ENCODE assay signal across 16 cellular contexts in the genomic region with DNA sequence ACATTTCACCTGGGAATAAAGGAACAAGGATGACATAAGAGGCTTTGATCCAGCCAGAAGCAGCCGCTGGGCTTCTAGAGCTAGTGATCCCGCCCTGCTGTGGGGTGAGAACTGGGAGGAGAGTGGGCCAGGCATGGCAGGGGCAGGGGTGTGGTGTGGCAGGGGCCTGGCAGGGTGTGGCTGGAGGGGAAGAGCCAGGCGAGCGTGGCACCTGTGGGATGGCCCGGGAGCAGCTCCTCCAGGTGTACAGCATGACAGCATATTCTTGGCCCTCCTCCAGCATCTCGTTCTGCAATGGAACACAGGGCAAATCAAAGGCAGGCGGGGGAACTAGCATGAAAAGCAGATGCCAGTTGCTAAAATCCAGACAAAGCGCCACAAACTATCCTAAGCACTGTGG. TPM values are rescaled to one million over a fixed set of nuclear protein-coding genes. Genes with fewer than 3 reads are reported as not detected.
DNase-seq lines count a peak whose midpoint lies in the region; ATAC-seq, FAIRE-seq and TF ChIP-seq lines count a peak whose summit lies in the region.
"Had no signal": no experiment of that assay in that cellular context is flagged by ENCODE, and none has a peak within 500 bp of the region (broad histone marks: within the 10 kb centered on the region; RNA-seq: fewer than 3 reads in every experiment).

No MANE protein-coding gene starts in this region.

- H3K27me3 ChIP-seq in bronchial epithelial cell (ENCODE audit: control insufficient read depth, insufficient read depth, low read length), result no peaks in the 10 kb centered on the region
- no peaks in the 10 kb centered on the region for H3K27me3 ChIP-seq in sigmoid colon

- H3K4me3 ChIP-seq in bronchial epithelial cell (ENCODE audit: low read depth, low read length), result no peak overlapping the region
- H3K4me3 ChIP-seq in sigmoid colon, result no peak overlapping the region
- H3K4me3 ChIP-seq: GM12878 had no signal

- intact Hi-C loops in sigmoid colon (cut with DNase I), result loop anchor here (5.0 kb wide), 2 partner anchors 33 to 107 kb away; partner anchors contain the start of gene NIPA2

- peak overlapping the region in 3 of 4 donors; percentile 53 to 76 (median 69) for H3K27ac ChIP-seq in sigmoid colon

- peaks cover 0 to 45% (median 38%) of the 10 kb centered on the region in 4 donors for H3K4me1 ChIP-seq in sigmoid colon

- no peak for FAIRE-seq in bronchial epithelial cell (lab: Jason Lieb, UNC)
- FAIRE-seq in GM12891 (lab: Jason Lieb, UNC), result no peak
- FAIRE-seq: GM12878, HepG2 had no signal

- ATAC-seq in HG02759 (IDR thresholded peaks at IDR 0.05; ENCODE audit: unreplicated experiment), result no peak
- ATAC-seq: GM12878; HepG2; naive thymus-derived CD8-positive, alpha-beta T cell; right cardiac atrium had no signal

- peaks cover 19% of the 10 kb centered on the region for H3K36me3 ChIP-seq in bronchial epithelial cell (ENCODE audit: control insufficient read depth, insufficient read depth, low read length)
- H3K36me3 ChIP-seq in sigmoid colon, result peaks cover 14 to 38% (median 18%) of the 10 kb centered on the region in 4 donors

- TF ChIP-seq EP300 in Ishikawa (IDR thresholded peaks at IDR 0.05; ENCODE audit: borderline replicate concordance) (no peak), sigmoid colon (IDR thresholded peaks at IDR 0.05) (no peak)

- TF ChIP-seq RAD21 in Ishikawa (IDR thresholded peaks at IDR 0.05; ENCODE audit: low read depth), result no peak

- no peak for TF ChIP-seq CTCF in bronchial epithelial cell (IDR thresholded peaks at IDR 0.05; ENCODE audit: insufficient read depth, low read length, severe bottlenecking)
- TF ChIP-seq CTCF in sigmoid colon (IDR thresholded peaks at IDR 0.05), result no peak

- H3K9me3 ChIP-seq in sigmoid colon, result no peaks in the 10 kb centered on the region

- 15 to 75% methylated on average over 8 of the region's 8 CpGs for WGBS in sigmoid colon, 2 donors

- peak; percentile 90 for DNase-seq in NCI-H2171 treated with DMSO at 0.1 percent for 48 hours (lab: John Stamatoyannopoulos, UW)
- DNase-seq in bronchial epithelial cell (ENCODE audit: low read depth), result peak; percentile 34
- DNase-seq in sigmoid colon, result peak; percentile 68
- DNase-seq in GM12891 (ENCODE audit: insufficient read length, low spot score), result no peak
- DNase-seq in midbrain (lab: John Stamatoyannopoulos, UW), result no peak
- DNase-seq: activated naive CD4-positive, alpha-beta T cell treated with Interleukin-2 at 50 U/mL for 16 hours; EL; endodermal cell; naive thymus-derived CD8-positive, alpha-beta T cell; NCI-H1048; right cardiac atrium; stimulated activated CD4-positive, alpha-beta T cell treated with anti-CD3 and anti-CD28 coated beads, Interleukin-2, amount 100 ng/mL, for 48 hours had no signal

- TF ChIP-seq POLR2A in sigmoid colon (IDR thresholded peaks at IDR 0.05) (no peak), GM12891 (IDR thresholded peaks at IDR 0.05; ENCODE audit: low read depth, low read length) (no peak)

TF ChIP-seq in Ishikawa, 13 proteins besides CTCF, POLR2A, EP300 and RAD21 (continues in another document):
- TF ChIP-seq TCF12 (IDR thresholded peaks at IDR 0.05; ENCODE audit: low read depth), result 0 out of 2 replicates have a peak, but pooled peaks have one; percentile 38
- peak; percentile 59; the same call in 1 of the 2 replicates for TF ChIP-seq NFIC (IDR thresholded peaks at IDR 0.05)
- TF ChIP-seq, protein P1, sequence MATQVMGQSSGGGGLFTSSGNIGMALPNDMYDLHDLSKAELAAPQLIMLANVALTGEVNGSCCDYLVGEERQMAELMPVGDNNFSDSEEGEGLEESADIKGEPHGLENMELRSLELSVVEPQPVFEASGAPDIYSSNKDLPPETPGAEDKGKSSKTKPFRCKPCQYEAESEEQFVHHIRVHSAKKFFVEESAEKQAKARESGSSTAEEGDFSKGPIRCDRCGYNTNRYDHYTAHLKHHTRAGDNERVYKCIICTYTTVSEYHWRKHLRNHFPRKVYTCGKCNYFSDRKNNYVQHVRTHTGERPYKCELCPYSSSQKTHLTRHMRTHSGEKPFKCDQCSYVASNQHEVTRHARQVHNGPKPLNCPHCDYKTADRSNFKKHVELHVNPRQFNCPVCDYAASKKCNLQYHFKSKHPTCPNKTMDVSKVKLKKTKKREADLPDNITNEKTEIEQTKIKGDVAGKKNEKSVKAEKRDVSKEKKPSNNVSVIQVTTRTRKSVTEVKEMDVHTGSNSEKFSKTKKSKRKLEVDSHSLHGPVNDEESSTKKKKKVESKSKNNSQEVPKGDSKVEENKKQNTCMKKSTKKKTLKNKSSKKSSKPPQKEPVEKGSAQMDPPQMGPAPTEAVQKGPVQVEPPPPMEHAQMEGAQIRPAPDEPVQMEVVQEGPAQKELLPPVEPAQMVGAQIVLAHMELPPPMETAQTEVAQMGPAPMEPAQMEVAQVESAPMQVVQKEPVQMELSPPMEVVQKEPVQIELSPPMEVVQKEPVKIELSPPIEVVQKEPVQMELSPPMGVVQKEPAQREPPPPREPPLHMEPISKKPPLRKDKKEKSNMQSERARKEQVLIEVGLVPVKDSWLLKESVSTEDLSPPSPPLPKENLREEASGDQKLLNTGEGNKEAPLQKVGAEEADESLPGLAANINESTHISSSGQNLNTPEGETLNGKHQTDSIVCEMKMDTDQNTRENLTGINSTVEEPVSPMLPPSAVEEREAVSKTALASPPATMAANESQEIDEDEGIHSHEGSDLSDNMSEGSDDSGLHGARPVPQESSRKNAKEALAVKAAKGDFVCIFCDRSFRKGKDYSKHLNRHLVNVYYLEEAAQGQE (IDR thresholded peaks at IDR 0.05; ENCODE audit: low read depth), result no peak
- no peak for TF ChIP-seq EGR1 (IDR thresholded peaks at IDR 0.05)
- no peak for TF ChIP-seq CEBPB (IDR thresholded peaks at IDR 0.05)
- no peak for TF ChIP-seq CREB1 (IDR thresholded peaks at IDR 0.05; ENCODE audit: low read depth)
- TF ChIP-seq TAF1 (IDR thresholded peaks at IDR 0.05; ENCODE audit: low read depth), result no peak
- TF ChIP-seq FOXM1 (IDR thresholded peaks at IDR 0.05; ENCODE audit: borderline replicate concordance, low read depth), result no peak
- TF ChIP-seq, protein P2, sequence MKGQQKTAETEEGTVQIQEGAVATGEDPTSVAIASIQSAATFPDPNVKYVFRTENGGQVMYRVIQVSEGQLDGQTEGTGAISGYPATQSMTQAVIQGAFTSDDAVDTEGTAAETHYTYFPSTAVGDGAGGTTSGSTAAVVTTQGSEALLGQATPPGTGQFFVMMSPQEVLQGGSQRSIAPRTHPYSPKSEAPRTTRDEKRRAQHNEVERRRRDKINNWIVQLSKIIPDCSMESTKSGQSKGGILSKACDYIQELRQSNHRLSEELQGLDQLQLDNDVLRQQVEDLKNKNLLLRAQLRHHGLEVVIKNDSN (IDR thresholded peaks at IDR 0.05), result no peak
- no peak for TF ChIP-seq YY1 (IDR thresholded peaks at IDR 0.05; ENCODE audit: low read depth)

TF ChIP-seq in GM12891, 5 proteins besides CTCF, POLR2A, EP300 and RAD21:
- TF ChIP-seq POLR2AphosphoS5 (IDR thresholded peaks at IDR 0.05; ENCODE audit: low read depth, low read length) (no peak), TAF1 (IDR thresholded peaks at IDR 0.05; ENCODE audit: low read depth, low read length) (no peak), PAX5 (IDR thresholded peaks at IDR 0.05; ENCODE audit: insufficient read depth, low read length, severe bottlenecking) (no peak), POU2F2 (IDR thresholded peaks at IDR 0.05; ENCODE audit: low read depth, low read length) (no peak), SPI1 (IDR thresholded peaks at IDR 0.05; ENCODE audit: low read depth, low read length) (no peak)
TF ChIP-seq in GM12891: peak in this region for 0.

RNA-seq across cellular contexts. Expression of gene CYFIP1, which starts 35.5 kb away (rescaled TPM):
- total RNA-seq in bronchial epithelial cell, result 59.5 and 61.4 TPM in 2 replicates
- 10 to 100 TPM; 69.8 to 99.6 (median 77.2) TPM for total RNA-seq in sigmoid colon
- polyA plus RNA-seq in sigmoid colon, result 10 to 100 TPM; 45.0 to 66.4 (median 56.6) TPM
- polyA plus RNA-seq in GM12891 (2012; ENCODE audit: low read depth, missing spikeins), result 34.1 TPM

Comparison
In these comparisons a context has a peak if more than half of its experiments do, and no peak if none do; other contexts are left out.
1. DNase-seq: peak in NCI-H2171 treated with DMSO at 0.1 percent for 48 hours (single experiment), bronchial epithelial cell (single experiment) and sigmoid colon (single experiment); none in GM12891 (single experiment) and midbrain (single experiment).